13 cellular contexts compared by ENCODE assay signal in genomic region chr20:46928580-46929132, GRCh38. TPM values are rescaled to one million over a fixed set of nuclear protein-coding genes. Genes with fewer than 3 reads are reported as not detected.
A peak's percentile ranks its signal among the peaks of the same experiment; 100 is the strongest.
DNase-seq lines count a peak whose midpoint lies in the region; ATAC-seq, FAIRE-seq and TF ChIP-seq lines count a peak whose summit lies in the region.
"Had no signal": no experiment of that assay in that cellular context is flagged by ENCODE, and none has a peak within 500 bp of the region (broad histone marks: within the 10 kb centered on the region; RNA-seq: fewer than 3 reads in every experiment).

No MANE protein-coding gene starts in this region.

- peaks cover 2% of the 10 kb centered on the region for H3K36me3 ChIP-seq in bronchial epithelial cell (ENCODE audit: control insufficient read depth, insufficient read depth, low read length)
- H3K36me3 ChIP-seq: adrenal gland had no signal

- DNase-seq in GM04504 (ENCODE audit: low read depth) (peak; percentile 28), bronchial epithelial cell (ENCODE audit: low read depth) (no peak), hippocampal formation (lab: John Stamatoyannopoulos, UW) (peak; percentile 22 to 58), stromal cell of bone marrow (ENCODE audit: low read depth) (peak; percentile 67), NCI-H526 treated with DMSO at 0.1 percent for 48 hours (lab: John Stamatoyannopoulos, UW) (no peak)
- DNase-seq in stimulated activated naive CD4-positive, alpha-beta T cell treated with Interleukin-2 at 50 U/mL for 16 hours (lab: John Stamatoyannopoulos, UW): no peak
- DNase-seq: activated CD8-positive, alpha-beta memory T cell treated with anti-CD3 and anti-CD28 coated beads for 24 hours; NCI-H510A treated with DMSO at 0.1 percent for 48 hours; stimulated activated naive CD8-positive, alpha-beta T cell treated with anti-CD3 and anti-CD28 coated beads, Interleukin-15, amount 100 ng/mL, for 72 hours had no signal

- peak; percentile 89 for FAIRE-seq in bronchial epithelial cell (lab: Jason Lieb, UNC)

- ATAC-seq in HG03442 (IDR thresholded peaks at IDR 0.05; ENCODE audit: unreplicated experiment) (no peak), GM21526 (IDR thresholded peaks at IDR 0.05; ENCODE audit: low FRiP score, unreplicated experiment) (no peak)
- ATAC-seq: stimulated activated naive CD8-positive, alpha-beta T cell treated with anti-CD3 and anti-CD28 coated beads, Interleukin-15, amount 100 ng/mL, for 72 hours had no signal

- H3K27me3 ChIP-seq in bronchial epithelial cell (ENCODE audit: control insufficient read depth, insufficient read depth, low read length): no peaks in the 10 kb centered on the region
- H3K27me3 ChIP-seq: adrenal gland had no signal

- H3K4me3 ChIP-seq in bronchial epithelial cell (ENCODE audit: low read depth, low read length): no peak overlapping the region
- H3K4me3 ChIP-seq: adrenal gland had no signal

- no peak for TF ChIP-seq CTCF in bronchial epithelial cell (IDR thresholded peaks at IDR 0.05; ENCODE audit: insufficient read depth, low read length, severe bottlenecking)

RNA-seq across cellular contexts. Expression of gene EYA2, which starts 34.0 kb away (rescaled TPM):
- 8.4 and 10.6 TPM in 2 replicates for total RNA-seq in bronchial epithelial cell
- total RNA-seq: myocyte had no signal

Comparison
In these comparisons a context has a peak if more than half of its experiments do, and no peak if none do; other contexts are left out.
1. DNase-seq: peak in GM04504 (single experiment), hippocampal formation (2 of 2) and stromal cell of bone marrow (single experiment); none in bronchial epithelial cell (single experiment), stimulated activated naive CD4-positive, alpha-beta T cell treated with Interleukin-2 at 50 U/mL for 16 hours (single experiment) and NCI-H526 treated with DMSO at 0.1 percent for 48 hours (single experiment).